ENCODE assay signal across 9 cellular contexts in the genomic region with DNA sequence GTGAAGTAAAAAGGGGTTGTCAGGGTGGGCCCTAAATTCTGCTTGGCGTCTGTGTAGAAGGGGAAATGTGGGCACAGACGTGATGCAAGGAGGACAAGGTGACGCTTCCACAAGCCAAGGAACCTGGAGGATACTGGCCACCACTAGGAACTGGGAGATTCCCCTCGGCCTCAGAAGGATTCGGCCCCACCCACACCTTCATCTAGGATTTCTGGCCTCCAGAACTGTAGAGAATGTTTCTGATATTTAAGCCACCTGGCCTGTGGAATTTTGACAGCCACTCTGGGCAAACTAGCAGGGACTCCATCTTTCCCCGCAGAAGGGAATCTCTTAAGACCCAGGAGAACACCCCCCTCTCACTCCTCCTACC. TPM values are rescaled to one million over a fixed set of nuclear protein-coding genes. Genes with fewer than 3 reads are reported as not detected.
DNase-seq lines count a peak whose midpoint lies in the region; ATAC-seq and TF ChIP-seq lines count a peak whose summit lies in the region.
"Had no signal": no experiment of that assay in that cellular context is flagged by ENCODE, and none has a peak within 500 bp of the region (broad histone marks: within the 10 kb centered on the region; RNA-seq: fewer than 3 reads in every experiment).

No MANE protein-coding gene starts in this region.

- no peaks in the 10 kb centered on the region for H3K36me3 ChIP-seq in GM23248 (ENCODE audit: low read depth)
- peaks cover 0 to 44% of the 10 kb centered on the region in 2 donors for H3K36me3 ChIP-seq in gastroesophageal sphincter

- H3K4me3 Mint-ChIP-seq in T-helper 17 cell, result peak overlapping the region; percentile 92

- peaks cover 36% of the 10 kb centered on the region; the same call in 1 of the 2 replicates for H3F3A ChIP-seq in GM23248 (ENCODE audit: insufficient read depth)

- peaks cover 79% of the 10 kb centered on the region for H3K79me2 ChIP-seq in GM23248 (ENCODE audit: insufficient read depth)

- H3K9me2 ChIP-seq in GM23248 (ENCODE audit: insufficient read depth), result no peaks in the 10 kb centered on the region

- H3K27me3 ChIP-seq in GM23248 (replicated peaks; ENCODE audit: insufficient read depth) (no peaks in the 10 kb centered on the region), gastroesophageal sphincter (no peaks in the 10 kb centered on the region)

- peak overlapping the region; percentile 83 for H3K4me3 ChIP-seq in GM23248
- H3K4me3 ChIP-seq in gastroesophageal sphincter, result peak overlapping the region; percentile 70 to 99
- H3K4me3 ChIP-seq in skeletal muscle cell (ENCODE audit: low read depth, low read length), result peak overlapping the region; percentile 78

- no peaks in the 10 kb centered on the region for H3K36me3 Mint-ChIP-seq in T-helper 17 cell (ENCODE audit: low read depth)

- peaks cover 43% of the 10 kb centered on the region for H3K4me1 Mint-ChIP-seq in T-helper 17 cell

- peak overlapping the region; percentile 92 for H3K9ac ChIP-seq in GM23248

- H2AFZ ChIP-seq in GM23248, result peak overlapping the region; percentile 66

- 32 to 34% methylated on average over 6 of the region's 6 CpGs for WGBS in GM23248 (ENCODE audit: low coverage in 1 of 2, low lambda C conversion rate in 2 of 2, missing lambda C conversion rate in 2 of 2), 2 experiments
- WGBS in gastroesophageal sphincter (ENCODE audit: low coverage in 1 of 2), 2 donors, result 29% methylated on average over 6 of the region's 6 CpGs; no CpG with 5 or more reads in 1 of the 2 donors

- H3K9me3 ChIP-seq in GM23248 (ENCODE audit: low read depth) (no peaks in the 10 kb centered on the region), T-helper 17 cell (ENCODE audit: control insufficient read depth, low read length, poor library complexity, severe bottlenecking) (no peaks in the 10 kb centered on the region), gastroesophageal sphincter (no peaks in the 10 kb centered on the region)

- ATAC-seq in T-helper 17 cell (no peak), gastroesophageal sphincter (no peak), GM19328 (IDR thresholded peaks at IDR 0.05; ENCODE audit: unreplicated experiment) (no peak)

- TF ChIP-seq EP300 in gastroesophageal sphincter (IDR thresholded peaks at IDR 0.05), result no peak

- H3K27me3 Mint-ChIP-seq in T-helper 17 cell, result no peaks in the 10 kb centered on the region

- H3K4me1 ChIP-seq in GM23248 (ENCODE audit: insufficient read depth) (peaks cover 17% of the 10 kb centered on the region), gastroesophageal sphincter (peaks cover 0 to 71% (median 32%) of the 10 kb centered on the region in 3 donors)

- TF ChIP-seq POLR2A in gastroesophageal sphincter (IDR thresholded peaks at IDR 0.05), result no peak

- peak overlapping the region; percentile 83 for H3K27ac Mint-ChIP-seq in T-helper 17 cell

- in situ Hi-C loops in GM23248 (cut with MboI), result no loop called here

- TF ChIP-seq CTCF in gastroesophageal sphincter (IDR thresholded peaks at IDR 0.05), result no peak

- peaks cover 4% of the 10 kb centered on the region; the same call in 1 of the 2 replicates for H4K20me1 ChIP-seq in GM23248 (ENCODE audit: insufficient read depth)

- H3K27ac ChIP-seq in GM23248, result peak overlapping the region; percentile 92
- H3K27ac ChIP-seq in gastroesophageal sphincter, result peak overlapping the region in 3 of 4 donors; percentile 94 to 99 (median 98)

- peak overlapping the region; percentile 97 for H3K4me2 ChIP-seq in GM23248 (ENCODE audit: unreplicated experiment)

- peak; percentile 28 for DNase-seq in GM23248
- no peak for DNase-seq in T-helper 17 cell
- no peak for DNase-seq in skeletal muscle cell (ENCODE audit: low read depth)
- DNase-seq in NAMALWA (ENCODE audit: low spot score), result no peak
- no peak for DNase-seq in NCI-H748 (lab: John Stamatoyannopoulos, UW; ENCODE audit: unreplicated experiment)
- no peak for DNase-seq in DMS153 treated with DMSO at 0.1 percent for 48 hours (lab: John Stamatoyannopoulos, UW; ENCODE audit: unreplicated experiment)
- DNase-seq: activated effector memory CD4-positive, alpha-beta T cell treated with Interleukin-2 at 50 U/mL for 16 hours had no signal

RNA-seq across cellular contexts. Expression of gene PLEKHJ1, which starts 1.1 kb away (rescaled TPM):
- 68.3 and 85.1 TPM in 2 replicates for total RNA-seq in GM23248 (2014; rRNA removed; shearing (Covaris generic))
- 62.3 and 69.5 TPM in 2 replicates for polyA plus RNA-seq in GM23248 (2016; fragmentation: Nextera tagmentation; extraction: Ambion mirVana)
- total RNA-seq in T-helper 17 cell, result 10 to 100 TPM; 38.6 to 40.2 TPM
- total RNA-seq in gastroesophageal sphincter, result 10 to 100 TPM; 41.6 to 56.7 (median 51.7) TPM

RNA-seq across cellular contexts. Expression of gene SF3A2, which starts 1.6 kb away (rescaled TPM):
- total RNA-seq in GM23248 (2014; rRNA removed; shearing (Covaris generic)), result 20.9 and 26.7 TPM in 2 replicates
- 13.7 and 16.8 TPM in 2 replicates for polyA plus RNA-seq in GM23248 (2016; fragmentation: Nextera tagmentation; extraction: Ambion mirVana)
- total RNA-seq in T-helper 17 cell, result 100 to 1,000 TPM; 119 to 135 TPM
- total RNA-seq in gastroesophageal sphincter, result 10 to 100 TPM; 27.5 to 40.3 (median 37.4) TPM

RNA-seq across cellular contexts. Expression of gene AMH, which starts 14.1 kb away (rescaled TPM):
- not detected in 2 replicates for total RNA-seq in GM23248 (2014; rRNA removed; shearing (Covaris generic))
- not detected in 2 replicates for polyA plus RNA-seq in GM23248 (2016; fragmentation: Nextera tagmentation; extraction: Ambion mirVana)
- 1 to 10 TPM in 1 of 2 donors, under 1 TPM in 1; 0.50 to 2.7 TPM for total RNA-seq in T-helper 17 cell
- 1 to 10 TPM in 1 of 4 donors, under 1 TPM in 3; 0.23 to 1.2 (median 0.47) TPM for total RNA-seq in gastroesophageal sphincter

RNA-seq across cellular contexts. Expression of gene JSRP1, which starts 21.2 kb away (rescaled TPM):
- not detected in 2 replicates for total RNA-seq in GM23248 (2014; rRNA removed; shearing (Covaris generic))
- 0.41 TPM in 1 of 2 replicates, not detected in the other for polyA plus RNA-seq in GM23248 (2016; fragmentation: Nextera tagmentation; extraction: Ambion mirVana)
- total RNA-seq in T-helper 17 cell, result 1 to 10 TPM in 1 of 2 donors, under 1 TPM in 1; 0.55 to 1.0 TPM
- under 1 TPM in 1 of 4 donors, not detected in 3; 0.37 TPM for total RNA-seq in gastroesophageal sphincter

RNA-seq across cellular contexts. Expression of gene PEAK3, which starts 47.0 kb away (rescaled TPM):
- total RNA-seq in GM23248 (2014; rRNA removed; shearing (Covaris generic)), result not detected in 2 replicates
- polyA plus RNA-seq in GM23248 (2016; fragmentation: Nextera tagmentation; extraction: Ambion mirVana), result 0.19 TPM in 1 of 2 replicates, not detected in the other
- total RNA-seq in T-helper 17 cell (not detected), gastroesophageal sphincter (1 to 10 TPM in 1 of 4 donors, under 1 TPM in 2, not detected in 1; 0.16 to 1.3 (median 0.27) TPM)
